Comparison of ENCODE assay signal across 8 cellular contexts in the genomic region with DNA sequence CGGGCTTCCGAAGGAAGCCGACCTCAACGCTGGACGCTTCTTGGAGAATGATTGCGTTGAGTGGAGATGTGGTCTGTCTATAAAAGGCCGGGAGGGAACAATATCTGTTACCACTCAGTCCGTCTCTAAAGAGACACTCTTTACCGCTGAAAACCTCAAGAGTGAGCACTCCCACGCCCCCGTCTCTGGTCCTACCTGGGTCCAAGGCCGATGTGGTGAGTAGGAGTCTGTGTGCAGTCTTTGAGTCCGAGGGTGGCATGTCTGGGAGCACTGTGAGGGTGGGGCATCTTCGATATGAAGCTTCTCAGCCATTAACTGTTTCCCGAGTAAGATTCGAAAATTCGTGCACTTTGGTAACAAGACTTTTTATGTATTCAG. TPM values are rescaled to one million over a fixed set of nuclear protein-coding genes. Genes with fewer than 3 reads are reported as not detected.
DNase-seq lines count a peak whose midpoint lies in the region; ATAC-seq and TF ChIP-seq lines count a peak whose summit lies in the region.

No MANE protein-coding gene starts in this region.

- TF ChIP-seq CTCF in heart left ventricle (IDR thresholded peaks at IDR 0.05), result no peak
- TF ChIP-seq CTCF in progenitor cell of endocrine pancreas (IDR thresholded peaks at IDR 0.05; ENCODE audit: unreplicated experiment), result no peak

- H3K36me3 Mint-ChIP-seq in activated T-helper 2 cell treated with anti-CD3 and anti-CD28 coated beads, Interferon-gamma antibody, Interleukin-2, Interleukin-4, amounts not matched to agents 10 μg/mL and 5 μg/mL and 100 μg/mL, durations not matched to agents 14 hours and 24 hours and 36 hours (ENCODE audit: low read depth), result peaks cover 32% of the 10 kb centered on the region
- peaks cover 17% of the 10 kb centered on the region for H3K36me3 Mint-ChIP-seq in progenitor cell of endocrine pancreas (ENCODE audit: insufficient read depth)

- ATAC-seq in GM21423 (IDR thresholded peaks at IDR 0.05; ENCODE audit: unreplicated experiment) (peak; percentile 28), heart left ventricle (peak in 3 of 4 donors; percentile 49 to 65 (median 49))

- peak overlapping the region; percentile 89 for H3K4me2 ChIP-seq in BLaER1

- H3K4me3 ChIP-seq in BLaER1 (peak overlapping the region; percentile 87), heart left ventricle (peak overlapping the region; percentile 64 to 99 (median 89))

- peaks cover 44% of the 10 kb centered on the region for H3K9me3 Mint-ChIP-seq in activated T-helper 2 cell treated with anti-CD3 and anti-CD28 coated beads, Interferon-gamma antibody, Interleukin-2, Interleukin-4, amounts not matched to agents 10 μg/mL and 5 μg/mL and 100 μg/mL, durations not matched to agents 14 hours and 24 hours and 36 hours
- peaks cover 17% of the 10 kb centered on the region for H3K9me3 Mint-ChIP-seq in progenitor cell of endocrine pancreas (ENCODE audit: low read depth)

- H3K9ac ChIP-seq in BLaER1, result peak overlapping the region; percentile 85

- peak overlapping the region; percentile 27 for H3K27ac Mint-ChIP-seq in activated T-helper 2 cell treated with anti-CD3 and anti-CD28 coated beads, Interferon-gamma antibody, Interleukin-2, Interleukin-4, amounts not matched to agents 10 μg/mL and 5 μg/mL and 100 μg/mL, durations not matched to agents 14 hours and 24 hours and 36 hours
- H3K27ac Mint-ChIP-seq in progenitor cell of endocrine pancreas, result no peak overlapping the region

- DNase-seq in NCI-H1105 treated with DMSO at 0.1 percent for 48 hours (lab: John Stamatoyannopoulos, UW) (peak; percentile 21), heart left ventricle (peak in 1 of 5 donors; percentile 28), progenitor cell of endocrine pancreas (ENCODE audit: low spot score, unreplicated experiment) (no peak), ecto neural progenitor cell (ENCODE audit: low spot score) (no peak), GF-D8 (lab: John Stamatoyannopoulos, UW) (no peak)
- DNase-seq in activated T-helper 2 cell treated with anti-CD3 and anti-CD28 coated beads, Interferon-gamma antibody, Interleukin-2, Interleukin-4, amounts not matched to agents 10 μg/mL and 5 μg/mL and 100 μg/mL, durations not matched to agents 14 hours and 24 hours and 36 hours (ENCODE audit: low spot score), result no peak

- peaks cover 14% of the 10 kb centered on the region for H3K4me1 Mint-ChIP-seq in activated T-helper 2 cell treated with anti-CD3 and anti-CD28 coated beads, Interferon-gamma antibody, Interleukin-2, Interleukin-4, amounts not matched to agents 10 μg/mL and 5 μg/mL and 100 μg/mL, durations not matched to agents 14 hours and 24 hours and 36 hours (ENCODE audit: low read depth)
- H3K4me1 Mint-ChIP-seq in progenitor cell of endocrine pancreas (ENCODE audit: low read depth), result peaks cover 6% of the 10 kb centered on the region

- H3K27me3 Mint-ChIP-seq in activated T-helper 2 cell treated with anti-CD3 and anti-CD28 coated beads, Interferon-gamma antibody, Interleukin-2, Interleukin-4, amounts not matched to agents 10 μg/mL and 5 μg/mL and 100 μg/mL, durations not matched to agents 14 hours and 24 hours and 36 hours (ENCODE audit: low read depth), result no peaks in the 10 kb centered on the region
- no peaks in the 10 kb centered on the region for H3K27me3 Mint-ChIP-seq in progenitor cell of endocrine pancreas

- H4K20me1 ChIP-seq in BLaER1, result no peaks in the 10 kb centered on the region

- H3K36me3 ChIP-seq in BLaER1 (peaks cover 26% of the 10 kb centered on the region), heart left ventricle (peaks cover 0 to 14% (median 12%) of the 10 kb centered on the region in 9 donors)

- peak overlapping the region; percentile 85 for H3K27ac ChIP-seq in BLaER1
- peak overlapping the region in 11 of 12 donors; percentile 17 to 80 (median 68) for H3K27ac ChIP-seq in heart left ventricle

- H3K4me1 ChIP-seq in BLaER1 (peaks cover 22% of the 10 kb centered on the region), heart left ventricle (peaks cover 0 to 17% (median 7%) of the 10 kb centered on the region in 12 donors)

- H3K9me3 ChIP-seq in BLaER1 (peaks cover 59% of the 10 kb centered on the region), heart left ventricle (peaks cover 0 to 36% (median 26%) of the 10 kb centered on the region in 12 donors)

- TF ChIP-seq POLR2A in heart left ventricle (IDR thresholded peaks at IDR 0.05), result no peak

- 3 to 11% (median 3%) methylated on average over 10 to 17 of the region's 17 CpGs for WGBS in heart left ventricle, 4 donors

- intact Hi-C loops in activated T-helper 2 cell treated with anti-CD3 and anti-CD28 coated beads, Interferon-gamma antibody, Interleukin-2, Interleukin-4, amounts not matched to agents 10 μg/mL and 5 μg/mL and 100 μg/mL, durations not matched to agents 14 hours and 24 hours and 36 hours (cut with micrococcal nuclease), result no loop called here
- intact Hi-C loops in heart left ventricle (cut with DNase I), result no loop called here

- peak overlapping the region; percentile 76 for H3K4me3 Mint-ChIP-seq in activated T-helper 2 cell treated with anti-CD3 and anti-CD28 coated beads, Interferon-gamma antibody, Interleukin-2, Interleukin-4, amounts not matched to agents 10 μg/mL and 5 μg/mL and 100 μg/mL, durations not matched to agents 14 hours and 24 hours and 36 hours (ENCODE audit: low read depth)
- H3K4me3 Mint-ChIP-seq in progenitor cell of endocrine pancreas (ENCODE audit: low read depth), result peak overlapping the region; percentile 81

- no peaks in the 10 kb centered on the region for H3K27me3 ChIP-seq in BLaER1
- no peaks in the 10 kb centered on the region for H3K27me3 ChIP-seq in heart left ventricle

RNA-seq across cellular contexts. Expression of a gene that starts 0.6 kb away (rescaled TPM):
- total RNA-seq in activated T-helper 2 cell treated with anti-CD3 and anti-CD28 coated beads, Interferon-gamma antibody, Interleukin-2, Interleukin-4, amounts not matched to agents 10 μg/mL and 5 μg/mL and 100 μg/mL, durations not matched to agents 14 hours and 24 hours and 36 hours, result 3.3 and 4.0 TPM in 2 replicates
- 1 to 10 TPM in 8 of 9 donors, under 1 TPM in 1; 0.75 to 3.1 (median 2.0) TPM for total RNA-seq in heart left ventricle
- 1 to 10 TPM; 1.4 to 1.7 TPM for polyA plus RNA-seq in heart left ventricle
- 4.6 and 5.2 TPM in 2 replicates for total RNA-seq in progenitor cell of endocrine pancreas

RNA-seq across cellular contexts. Expression of a gene that starts 27.4 kb away (rescaled TPM):
- total RNA-seq in activated T-helper 2 cell treated with anti-CD3 and anti-CD28 coated beads, Interferon-gamma antibody, Interleukin-2, Interleukin-4, amounts not matched to agents 10 μg/mL and 5 μg/mL and 100 μg/mL, durations not matched to agents 14 hours and 24 hours and 36 hours, result 4.7 and 5.4 TPM in 2 replicates
- total RNA-seq in heart left ventricle (1 to 10 TPM in 5 of 9 donors, under 1 TPM in 4; 0.44 to 2.6 (median 1.1) TPM), progenitor cell of endocrine pancreas (10.5 and 11.1 TPM in 2 replicates)
- polyA plus RNA-seq in heart left ventricle, result 1 to 10 TPM in 1 of 2 donors, under 1 TPM in 1; 0.42 to 1.5 TPM

RNA-seq across cellular contexts. Expression of a gene that starts 30.9 kb away (rescaled TPM):
- total RNA-seq in activated T-helper 2 cell treated with anti-CD3 and anti-CD28 coated beads, Interferon-gamma antibody, Interleukin-2, Interleukin-4, amounts not matched to agents 10 μg/mL and 5 μg/mL and 100 μg/mL, durations not matched to agents 14 hours and 24 hours and 36 hours, result 11.9 and 13.6 TPM in 2 replicates
- total RNA-seq in heart left ventricle (1 to 10 TPM; 2.7 to 6.4 (median 5.1) TPM), progenitor cell of endocrine pancreas (14.8 and 16.4 TPM in 2 replicates)
- polyA plus RNA-seq in heart left ventricle, result 1 to 10 TPM; 1.7 to 5.1 TPM

RNA-seq across cellular contexts. Expression of a gene that starts 53.8 kb away (rescaled TPM):
- 4.1 and 4.8 TPM in 2 replicates for total RNA-seq in activated T-helper 2 cell treated with anti-CD3 and anti-CD28 coated beads, Interferon-gamma antibody, Interleukin-2, Interleukin-4, amounts not matched to agents 10 μg/mL and 5 μg/mL and 100 μg/mL, durations not matched to agents 14 hours and 24 hours and 36 hours
- 10 to 100 TPM in 2 of 9 donors, 1 to 10 TPM in 7; 5.2 to 12.1 (median 8.5) TPM for total RNA-seq in heart left ventricle
- 1 to 10 TPM; 4.5 to 6.2 TPM for polyA plus RNA-seq in heart left ventricle
- 5.0 and 5.2 TPM in 2 replicates for total RNA-seq in progenitor cell of endocrine pancreas
